Comparison of ENCODE assay signal across 8 cellular contexts in genomic region chr5:135034186-135034962, GRCh38. TPM values are rescaled to one million over a fixed set of nuclear protein-coding genes. Genes with fewer than 3 reads are reported as not detected.
DNase-seq lines count a peak whose midpoint lies in the region; ATAC-seq and TF ChIP-seq lines count a peak whose summit lies in the region.

PITX1 (minus strand) TSS chr5:135034228; CDS start chr5:135033881, 347 bp downstream.

- no peaks in the 10 kb centered on the region for H3K9me2 ChIP-seq in GM23248 (ENCODE audit: insufficient read depth)

- H3K27me3 ChIP-seq in AG04450 (ENCODE audit: control insufficient read depth, insufficient read depth, low read length) = peaks cover 30% of the 10 kb centered on the region
- H3K27me3 ChIP-seq in GM23248 (replicated peaks; ENCODE audit: insufficient read depth) = peaks cover 86% of the 10 kb centered on the region

- H3K79me2 ChIP-seq in GM23248 (ENCODE audit: insufficient read depth) = no peaks in the 10 kb centered on the region

- H3K9me3 ChIP-seq in AG04450 (ENCODE audit: control insufficient read depth, insufficient read depth, low read length) (peaks cover 25% of the 10 kb centered on the region; the same call in 1 of the 2 replicates), GM23248 (ENCODE audit: low read depth) (no peaks in the 10 kb centered on the region)

- peaks cover 56% of the 10 kb centered on the region for H3K27me3 Mint-ChIP-seq in activated naive CD4-positive, alpha-beta T cell treated with anti-CD3 and anti-CD28 coated beads, Interleukin-2, amount 50 U/mL, for 24 hours

- no peak for ATAC-seq in GM19452 (IDR thresholded peaks at IDR 0.05; ENCODE audit: unreplicated experiment)

- H3K36me3 ChIP-seq in GM23248 (ENCODE audit: low read depth) = no peaks in the 10 kb centered on the region

- no peaks in the 10 kb centered on the region for H3F3A ChIP-seq in GM23248 (ENCODE audit: insufficient read depth)

- WGBS in GM23248 (ENCODE audit: low coverage in 1 of 2, low lambda C conversion rate in 2 of 2, missing lambda C conversion rate in 2 of 2), 2 experiments = 13 to 20% methylated on average over 38 to 65 of the region's 71 CpGs

- POLR2A ChIA-PET in AG04450 (lab: Yijun Ruan, JAX) = interaction anchor here (0.7 to 2.0 kb wide), 2 partner anchors 10 to 105 kb away, joined by 3 to 7 read pairs; no protein-coding TSS in a partner anchor

- no peak within 1 kb of the TSS for H3K27ac Mint-ChIP-seq in activated naive CD4-positive, alpha-beta T cell treated with anti-CD3 and anti-CD28 coated beads, Interleukin-2, amount 50 U/mL, for 24 hours

- DNase-seq in AG04450 (ENCODE audit: low read depth, low spot score) (peak; percentile 53), GM23248 (peak; percentile 44), NCI-H524 treated with DMSO at 0.1 percent for 48 hours (lab: John Stamatoyannopoulos, UW) (peak; percentile 28), middle frontal gyrus (ENCODE audit: extremely low spot score, low spot score) (no peak)
- DNase-seq in stimulated activated CD4-positive, alpha-beta T cell treated with anti-CD3 and anti-CD28 coated beads, Interleukin-15, amount 100 ng/mL, for 24 hours = peak; percentile 63

- no peaks in the 10 kb centered on the region; the same call in 1 of the 2 replicates for H3K4me1 ChIP-seq in GM23248 (ENCODE audit: insufficient read depth)

- H3K4me3 ChIP-seq in AG04450 (ENCODE audit: low read depth, low read length) = peak within 1 kb of the TSS; percentile 89
- H3K4me3 ChIP-seq in GM23248 = peak within 1 kb of the TSS; percentile 59
- peak within 1 kb of the TSS; percentile 8 for H3K4me3 ChIP-seq in iPS-11a (ENCODE audit: low read depth, low read length)

- H3K36me3 Mint-ChIP-seq in activated naive CD4-positive, alpha-beta T cell treated with anti-CD3 and anti-CD28 coated beads, Interleukin-2, amount 50 U/mL, for 24 hours = peaks cover 6% of the 10 kb centered on the region

- peak within 1 kb of the TSS; percentile 85 for H3K4me3 Mint-ChIP-seq in activated naive CD4-positive, alpha-beta T cell treated with anti-CD3 and anti-CD28 coated beads, Interleukin-2, amount 50 U/mL, for 24 hours

- no peak within 1 kb of the TSS for H3K9ac ChIP-seq in GM23248

- H2AFZ ChIP-seq in GM23248 = peak within 1 kb of the TSS; percentile 62

- no peak for TF ChIP-seq CTCF in AG04450 (IDR thresholded peaks at IDR 0.05; ENCODE audit: low read depth, low read length)

- peaks cover 45% of the 10 kb centered on the region for H3K4me1 Mint-ChIP-seq in activated naive CD4-positive, alpha-beta T cell treated with anti-CD3 and anti-CD28 coated beads, Interleukin-2, amount 50 U/mL, for 24 hours

- H4K20me1 ChIP-seq in GM23248 (ENCODE audit: insufficient read depth) = no peaks in the 10 kb centered on the region

- H3K4me2 ChIP-seq in GM23248 (ENCODE audit: unreplicated experiment) = peak within 1 kb of the TSS; percentile 53

- H3K27ac ChIP-seq in AG04450 (ENCODE audit: low read depth, low read length) (peak within 1 kb of the TSS; percentile 80), GM23248 (no peak within 1 kb of the TSS)

- peaks cover 4% of the 10 kb centered on the region for H3K9me3 Mint-ChIP-seq in activated naive CD4-positive, alpha-beta T cell treated with anti-CD3 and anti-CD28 coated beads, Interleukin-2, amount 50 U/mL, for 24 hours

- CTCF ChIA-PET in AG04450 (lab: Charles Lee) = no interaction called here

- in situ Hi-C loops in GM23248 (cut with MboI) = no loop called here

RNA-seq across cellular contexts. Expression of gene PITX1, which starts in this region (rescaled TPM):
- 72.1 and 102 TPM in 2 replicates for polyA plus RNA-seq in AG04450 (2011; rRNA removed)
- 21.7 and 24.2 TPM in 2 replicates for polyA minus RNA-seq in AG04450 (2011; rRNA and poly(A)+ RNA removed)
- total RNA-seq in GM23248 (2014; rRNA removed; shearing (Covaris generic)) = not detected in 2 replicates
- polyA plus RNA-seq in GM23248 (2016; fragmentation: Nextera tagmentation; extraction: Ambion mirVana) = not detected in 2 replicates

Comparison
In these comparisons a context has a peak if more than half of its experiments do, and no peak if none do; other contexts are left out.
1. RNA of gene PITX1 (polyA plus RNA-seq): 72.1 to 102 TPM in AG04450; not detected in GM23248; every median in the first group is over 10 times any median in the second.
2. Peak in DNase-seq, H3K4me3 ChIP-seq and H3K4me2 ChIP-seq in GM23248; RNA of the gene not detected or under 1 TPM.
3. H3K4me3 ChIP-seq: peak in every context shown above with its lines; median percentile 89 in AG04450; 59 in GM23248; 8 in iPS-11a.